9 cellular contexts compared by ENCODE assay signal in the genomic region with DNA sequence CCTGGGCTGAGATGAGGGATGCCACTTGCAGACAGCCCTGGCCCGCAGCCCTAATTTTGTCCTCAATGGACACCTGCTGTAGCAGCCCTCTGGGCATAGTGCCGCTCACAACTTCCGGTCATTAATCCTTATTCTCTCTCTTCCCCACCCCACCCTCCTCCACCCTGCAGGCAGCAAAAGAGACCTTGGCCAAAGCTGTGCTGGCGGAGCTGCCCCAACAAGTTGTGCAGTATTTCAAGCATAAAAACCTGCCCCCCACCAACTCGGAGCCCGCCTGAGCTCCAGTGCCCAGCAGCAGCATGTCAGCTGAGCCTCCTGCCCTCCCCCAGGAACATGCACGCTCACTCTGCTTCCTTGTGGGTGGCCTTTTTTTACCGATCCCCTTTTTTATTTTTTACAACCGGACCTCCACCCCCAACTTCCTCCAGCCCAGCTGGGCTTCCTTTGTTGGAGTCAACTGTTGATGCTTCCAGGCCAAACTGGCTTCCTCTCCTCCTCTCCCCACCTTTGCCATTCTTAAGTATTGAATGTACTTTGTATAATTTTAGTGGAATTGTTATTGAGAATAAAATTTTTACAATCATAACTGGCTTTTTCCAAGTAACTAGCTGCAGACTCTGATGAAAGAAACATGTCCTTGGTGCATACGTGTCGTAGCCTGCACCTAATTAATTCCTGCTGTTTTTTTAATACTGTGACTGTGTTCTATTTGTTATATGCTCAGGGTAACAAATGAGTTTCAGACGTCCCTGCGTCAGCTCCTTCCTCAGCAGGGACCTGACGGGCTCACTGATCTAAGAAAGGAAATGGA. TPM values are rescaled to one million over a fixed set of nuclear protein-coding genes. Genes with fewer than 3 reads are reported as not detected.
DNase-seq lines count a peak whose midpoint lies in the region; ATAC-seq and TF ChIP-seq lines count a peak whose summit lies in the region.
"Had no signal": no experiment of that assay in that cellular context is flagged by ENCODE, and none has a peak within 500 bp of the region (broad histone marks: within the 10 kb centered on the region; RNA-seq: fewer than 3 reads in every experiment).

No MANE protein-coding gene starts in this region.

- peaks cover 3% of the 10 kb centered on the region for H3K36me3 Mint-ChIP-seq in glutamatergic neuron (ENCODE audit: unreplicated experiment)

- DNase-seq in NOMO-1 (lab: John Stamatoyannopoulos, UW; ENCODE audit: unreplicated experiment in 2 of 2): peak; percentile 29 to 37
- DNase-seq in NOMO-1 treated with DMSO at 0.1 percent for 48 hours (lab: John Stamatoyannopoulos, UW; ENCODE audit: unreplicated experiment): no peak
- DNase-seq in anterior cingulate cortex (lab: John Stamatoyannopoulos, UW): peak in 36 of 58 donors; percentile 24 to 72 (median 48)
- peak; percentile 46 for DNase-seq in iPS-NIHi7 (ENCODE audit: extremely low spot score)
- DNase-seq in T-helper 1 cell: no peak
- DNase-seq in glutamatergic neuron: no peak

- no peaks in the 10 kb centered on the region for H3K9me3 ChIP-seq in subcutaneous abdominal adipose tissue (ENCODE audit: control insufficient read depth in 5 of 5, low read length in 5 of 5)

- no peak overlapping the region for H3K27ac Mint-ChIP-seq in glutamatergic neuron (ENCODE audit: unreplicated experiment)

- no peaks in the 10 kb centered on the region for H3K27me3 ChIP-seq in subcutaneous abdominal adipose tissue (ENCODE audit: control insufficient read depth in 5 of 5, insufficient read depth in 4 of 5, low read length in 5 of 5)

- H3K9me3 Mint-ChIP-seq in glutamatergic neuron (ENCODE audit: unreplicated experiment): no peaks in the 10 kb centered on the region
- H3K9me3 Mint-ChIP-seq: activated T-helper 17 cell treated with anti-CD3 and anti-CD28 coated beads, Interleukin-2, amount 50 U/mL, for 72 hours had no signal

- H3K27me3 Mint-ChIP-seq in glutamatergic neuron (ENCODE audit: unreplicated experiment): peaks cover 3% of the 10 kb centered on the region
- H3K27me3 Mint-ChIP-seq: activated T-helper 17 cell treated with anti-CD3 and anti-CD28 coated beads, Interleukin-2, amount 50 U/mL, for 72 hours had no signal

- no peak overlapping the region for H3K9ac ChIP-seq in subcutaneous abdominal adipose tissue (ENCODE audit: low read length in 5 of 5)

- H3K27ac ChIP-seq in subcutaneous abdominal adipose tissue (ENCODE audit: low read depth, low read length): peak overlapping the region; percentile 43

- no peak overlapping the region for H3K4me3 Mint-ChIP-seq in glutamatergic neuron (ENCODE audit: unreplicated experiment)
- H3K4me3 Mint-ChIP-seq: activated T-helper 17 cell treated with anti-CD3 and anti-CD28 coated beads, Interleukin-2, amount 50 U/mL, for 72 hours had no signal

- H3K4me1 Mint-ChIP-seq in glutamatergic neuron (ENCODE audit: low read depth, unreplicated experiment): no peaks in the 10 kb centered on the region
- H3K4me1 Mint-ChIP-seq: activated T-helper 17 cell treated with anti-CD3 and anti-CD28 coated beads, Interleukin-2, amount 50 U/mL, for 72 hours had no signal

- peaks cover 8 to 89% (median 72%) of the 10 kb centered on the region in 5 donors for H3K4me1 ChIP-seq in subcutaneous abdominal adipose tissue (ENCODE audit: control insufficient read depth in 5 of 5, insufficient read depth in 5 of 5, low read length in 5 of 5)

- ATAC-seq in GM18861 (IDR thresholded peaks at IDR 0.05; ENCODE audit: unreplicated experiment): no peak
- ATAC-seq: activated T-helper 17 cell treated with anti-CD3 and anti-CD28 coated beads, Interleukin-2, amount 50 U/mL, for 72 hours had no signal

- TF ChIP-seq CTCF in glutamatergic neuron (IDR thresholded peaks at IDR 0.05; ENCODE audit: partially characterized antibody, unreplicated experiment): no peak

- H3K4me3 ChIP-seq in subcutaneous abdominal adipose tissue (ENCODE audit: low read depth in 1 of 5, low read length in 5 of 5): peak overlapping the region in 1 of 5 donors; percentile 27

- peaks cover 5 to 36% (median 32%) of the 10 kb centered on the region in 5 donors for H3K36me3 ChIP-seq in subcutaneous abdominal adipose tissue (ENCODE audit: control insufficient read depth in 5 of 5, insufficient read depth in 5 of 5, low read length in 5 of 5)

RNA-seq across cellular contexts. Expression of a gene that starts 38.3 kb away (rescaled TPM):
- 124 TPM for total RNA-seq in glutamatergic neuron (ENCODE audit: unreplicated experiment)

RNA-seq across cellular contexts. Expression of a gene that starts 38.5 kb away (rescaled TPM):
- 70.0 TPM for total RNA-seq in glutamatergic neuron (ENCODE audit: unreplicated experiment)

RNA-seq across cellular contexts. Expression of a gene that starts 55.2 kb away (rescaled TPM):
- 3.4 TPM for total RNA-seq in glutamatergic neuron (ENCODE audit: unreplicated experiment)

Comparison
In these comparisons a context has a peak if more than half of its experiments do, and no peak if none do; other contexts are left out.
1. DNase-seq: peak in NOMO-1 (2 of 2), anterior cingulate cortex (36 of 58) and iPS-NIHi7 (single experiment); none in NOMO-1 treated with DMSO at 0.1 percent for 48 hours (single experiment), T-helper 1 cell (0 of 5) and glutamatergic neuron (single experiment).